ENCODE assay signal across 1 cellular context in the genomic region with DNA sequence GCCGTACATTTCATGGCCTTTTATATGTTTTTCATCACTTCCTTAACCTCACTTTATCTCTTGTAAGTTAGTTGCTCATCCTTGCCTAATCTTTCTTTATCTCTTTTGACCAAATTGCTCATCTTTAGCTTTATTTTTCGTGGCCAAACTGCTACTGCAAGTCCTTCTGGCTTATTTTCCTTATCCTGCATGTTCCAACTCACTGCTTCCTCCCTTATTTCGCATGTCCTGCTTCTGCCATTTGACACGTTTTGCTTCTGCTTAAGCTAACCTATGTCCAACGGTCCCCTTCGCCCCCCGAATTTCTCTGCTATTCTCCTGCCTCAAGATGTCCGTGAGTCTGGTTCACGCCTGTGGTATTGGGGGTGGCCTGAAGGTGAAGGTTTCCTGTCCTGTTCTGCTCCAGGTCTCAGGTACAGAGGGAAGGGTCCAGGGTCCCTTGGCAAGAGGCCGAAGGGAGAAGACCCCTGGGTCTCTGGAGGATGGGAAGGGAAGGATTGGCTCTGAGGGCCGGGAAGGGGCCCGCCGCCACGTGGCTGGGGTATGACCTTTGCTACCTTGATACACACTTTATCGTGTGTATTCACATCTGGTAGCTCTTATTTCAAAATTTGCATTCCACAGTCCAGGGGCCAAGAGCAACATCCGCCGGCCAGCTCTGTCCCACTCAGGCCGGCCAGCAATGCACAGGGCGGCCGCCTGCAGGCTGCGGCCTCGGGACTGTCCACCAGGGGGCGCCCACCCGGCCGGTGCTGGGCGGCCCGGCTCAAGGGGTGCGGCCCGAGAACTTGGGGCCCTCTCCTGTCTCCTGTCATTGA.
TF ChIP-seq lines count a peak whose summit lies in the region.

No MANE protein-coding gene starts in this region.

TF ChIP-seq in K562, 482 proteins besides CTCF, POLR2A, EP300 and RAD21 (continued from another document):
- TF ChIP-seq MED1 (CRISPR knock-in tag; IDR thresholded peaks at IDR 0.05; ENCODE audit: borderline replicate concordance) (no peak), ZBTB49 (CRISPR knock-in tag; IDR thresholded peaks at IDR 0.05; ENCODE audit: borderline replicate concordance) (peak; percentile 87; the same call in 1 of the 2 replicates), ZEB2 (IDR thresholded peaks at IDR 0.05) (peak; percentile 92), GTF2E2 (tag; IDR thresholded peaks at IDR 0.05) (0 out of 2 replicates have a peak, but pooled peaks have one; percentile 33), ZNF511 (CRISPR knock-in tag; IDR thresholded peaks at IDR 0.05) (no peak)
- TF ChIP-seq, protein P1, sequence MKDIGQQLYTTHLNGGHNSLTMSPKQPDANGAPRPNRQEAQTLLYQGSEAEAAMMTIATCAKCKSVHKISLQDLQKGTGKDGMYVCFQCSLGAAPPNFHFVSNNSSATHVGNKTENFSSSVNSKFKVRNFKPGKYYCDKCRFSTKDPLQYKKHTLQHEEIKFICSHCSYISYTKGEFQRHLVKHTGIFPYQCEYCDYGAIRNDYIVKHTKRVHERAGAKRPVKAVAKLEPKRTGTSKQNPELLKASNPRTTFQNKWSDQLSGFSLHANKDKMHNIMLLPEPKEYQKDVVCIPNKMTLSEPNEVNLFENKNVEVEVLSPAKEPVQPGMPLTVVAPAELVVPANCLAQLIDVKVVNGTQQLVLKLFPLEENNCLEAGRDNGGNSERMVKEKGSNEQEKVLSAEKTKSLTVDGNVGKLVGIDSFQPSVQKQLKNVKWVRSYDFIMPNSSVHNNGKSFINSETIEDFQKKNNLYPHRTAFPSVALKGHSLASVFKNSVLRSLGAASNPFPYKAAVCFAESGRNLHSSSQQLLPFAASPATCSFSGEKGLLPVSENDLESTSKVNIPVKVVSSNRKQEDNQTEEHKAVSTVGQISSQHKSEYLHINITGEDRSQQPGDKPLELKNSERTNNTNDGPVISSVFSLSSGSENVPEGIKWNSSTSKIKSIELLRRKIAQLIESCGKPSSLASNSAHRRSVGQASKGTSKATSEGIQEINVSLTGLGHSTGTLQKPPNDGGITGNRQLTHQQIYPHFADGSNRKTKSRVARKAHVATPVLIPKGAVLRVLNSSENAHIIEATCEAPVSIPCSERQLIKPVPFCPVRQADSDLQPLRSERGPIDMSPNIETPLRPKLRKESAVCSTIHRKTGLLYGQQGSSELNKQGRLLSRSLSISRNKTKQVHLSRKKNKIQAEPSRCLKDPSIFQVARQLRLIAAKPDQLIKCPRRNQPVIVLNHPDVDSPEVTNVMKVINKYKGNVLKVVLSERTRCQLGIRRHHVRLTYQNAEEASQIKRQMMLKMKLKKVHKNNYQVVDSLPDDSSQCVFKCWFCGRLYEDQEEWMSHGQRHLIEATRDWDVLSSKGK (CRISPR knock-in tag; IDR thresholded peaks at IDR 0.05): no peak
